ENCODE assay signal across 9 cellular contexts in genomic region chr7:111029141-111029572, GRCh38.
DNase-seq lines count a peak whose midpoint lies in the region; ATAC-seq and TF ChIP-seq lines count a peak whose summit lies in the region.
"Had no signal": no experiment of that assay in that cellular context is flagged by ENCODE, and none has a peak within 500 bp of the region (broad histone marks: within the 10 kb centered on the region; RNA-seq: fewer than 3 reads in every experiment).

No MANE protein-coding gene starts in this region.

- H3K4me3 ChIP-seq in OCI-LY3 (ENCODE audit: low read length) (no peak overlapping the region), liver (ENCODE audit: low read depth in 1 of 3, low read length in 3 of 3) (no peak overlapping the region)

- H3K9ac ChIP-seq in OCI-LY3 (ENCODE audit: low read length) (no peak overlapping the region), liver (ENCODE audit: low read depth in 1 of 2, low read length in 2 of 2) (no peak overlapping the region)

- H3K9me3 ChIP-seq in OCI-LY3 (ENCODE audit: insufficient read depth, low read length) (no peaks in the 10 kb centered on the region), liver (ENCODE audit: control insufficient read depth in 4 of 4, low read length in 3 of 4) (no peaks in the 10 kb centered on the region)

- peak; percentile 36 to 46 for TF ChIP-seq RAD21 in liver (IDR thresholded peaks at IDR 0.05)

- no peak for ATAC-seq in HG02852 (IDR thresholded peaks at IDR 0.05; ENCODE audit: unreplicated experiment)

- H3K79me2 ChIP-seq in OCI-LY3 (ENCODE audit: low read length), result no peaks in the 10 kb centered on the region

- DNase-seq in NCI-H1092 treated with DMSO at 0.1 percent for 48 hours (lab: John Stamatoyannopoulos, UW) (peak; percentile 15), NCI-H1092 (lab: John Stamatoyannopoulos, UW) (no peak), HEK293T (ENCODE audit: extremely low spot score) (peak; percentile 6), cerebellar cortex (ENCODE audit: low spot score) (no peak), H4 (ENCODE audit: low spot score) (no peak)
- DNase-seq: NCI-H1048 had no signal

- no peaks in the 10 kb centered on the region for H4K20me1 ChIP-seq in OCI-LY3 (ENCODE audit: insufficient read depth, low read length)

- CTCF ChIA-PET in HEK293T (lab: Yijun Ruan, JAX), result no interaction called here

- H3K4me1 ChIP-seq in OCI-LY3 (ENCODE audit: low read length) (peaks cover 18% of the 10 kb centered on the region), liver (ENCODE audit: control insufficient read depth in 4 of 4, insufficient read depth in 4 of 4, low read length in 3 of 4) (peaks cover 3 to 16% (median 11%) of the 10 kb centered on the region in 4 donors)

- no peak overlapping the region for H2AFZ ChIP-seq in OCI-LY3 (ENCODE audit: low read depth, low read length)

- H3K27me3 ChIP-seq in OCI-LY3 (ENCODE audit: low read depth, low read length), result no peaks in the 10 kb centered on the region
- no peaks in the 10 kb centered on the region for H3K27me3 ChIP-seq in liver (ENCODE audit: control insufficient read depth in 4 of 4, insufficient read depth in 4 of 4, low read length in 3 of 4)

- POLR2A ChIA-PET in HEK293T (lab: Yijun Ruan, JAX), result no interaction called here

- TF ChIP-seq CTCF in OCI-LY3 (IDR thresholded peaks at IDR 0.05; ENCODE audit: low read depth, low read length), result no peak
- no peak for TF ChIP-seq CTCF in liver (IDR thresholded peaks at IDR 0.05; ENCODE audit: low read depth, low read length, missing input control)

- peak overlapping the region; percentile 36; the same call in 1 of the 2 replicates for H3K4me2 ChIP-seq in OCI-LY3 (ENCODE audit: low read length)

- H3K27ac ChIP-seq in OCI-LY3 (ENCODE audit: low read length), result no peak overlapping the region
- peak overlapping the region; percentile 41 to 55 for H3K27ac ChIP-seq in liver (ENCODE audit: low read depth in 1 of 2, low read length in 2 of 2)

- H3K36me3 ChIP-seq in OCI-LY3 (replicated peaks; ENCODE audit: low read depth, low read length) (no peaks in the 10 kb centered on the region), liver (ENCODE audit: control insufficient read depth in 4 of 4, insufficient read depth in 3 of 4, low read depth in 1 of 4, low read length in 3 of 4) (no peaks in the 10 kb centered on the region)

- WGBS in liver, result 42% methylated on average over 1 of the region's 1 CpG

TF ChIP-seq in HEK293T, 16 proteins besides CTCF, POLR2A, EP300 and RAD21:
- TF ChIP-seq TARDBP (IDR thresholded peaks at IDR 0.05) (no peak), FOXK2 (IDR thresholded peaks at IDR 0.05) (no peak), BHLHE40 (IDR thresholded peaks at IDR 0.05; ENCODE audit: borderline replicate concordance) (no peak), ZNF384 (IDR thresholded peaks at IDR 0.05) (no peak), CTBP1 (IDR thresholded peaks at IDR 0.05; ENCODE audit: borderline replicate concordance) (no peak), HDGF (IDR thresholded peaks at IDR 0.05; ENCODE audit: borderline replicate concordance) (no peak), LEF1 (IDR thresholded peaks at IDR 0.05; ENCODE audit: borderline replicate concordance) (no peak), ARNT (IDR thresholded peaks at IDR 0.05) (no peak), ELF4 (IDR thresholded peaks at IDR 0.05) (no peak), NFRKB (IDR thresholded peaks at IDR 0.05) (no peak), SP1 (IDR thresholded peaks at IDR 0.05) (no peak), FOXM1 (IDR thresholded peaks at IDR 0.05; ENCODE audit: borderline replicate concordance) (no peak), L3MBTL2 (conservative IDR thresholded peaks at IDR 0.05) (no peak), SUZ12 (IDR thresholded peaks at IDR 0.05) (no peak), FOXA1 (IDR thresholded peaks at IDR 0.05) (no peak)
- TF ChIP-seq, protein P1, sequence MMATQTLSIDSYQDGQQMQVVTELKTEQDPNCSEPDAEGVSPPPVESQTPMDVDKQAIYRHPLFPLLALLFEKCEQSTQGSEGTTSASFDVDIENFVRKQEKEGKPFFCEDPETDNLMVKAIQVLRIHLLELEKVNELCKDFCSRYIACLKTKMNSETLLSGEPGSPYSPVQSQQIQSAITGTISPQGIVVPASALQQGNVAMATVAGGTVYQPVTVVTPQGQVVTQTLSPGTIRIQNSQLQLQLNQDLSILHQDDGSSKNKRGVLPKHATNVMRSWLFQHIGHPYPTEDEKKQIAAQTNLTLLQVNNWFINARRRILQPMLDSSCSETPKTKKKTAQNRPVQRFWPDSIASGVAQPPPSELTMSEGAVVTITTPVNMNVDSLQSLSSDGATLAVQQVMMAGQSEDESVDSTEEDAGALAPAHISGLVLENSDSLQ (IDR thresholded peaks at IDR 0.05), result no peak
TF ChIP-seq in HEK293T: peak in this region for 0.

TF ChIP-seq in liver, 16 proteins besides CTCF, POLR2A, EP300 and RAD21:
- TF ChIP-seq, protein P2, sequence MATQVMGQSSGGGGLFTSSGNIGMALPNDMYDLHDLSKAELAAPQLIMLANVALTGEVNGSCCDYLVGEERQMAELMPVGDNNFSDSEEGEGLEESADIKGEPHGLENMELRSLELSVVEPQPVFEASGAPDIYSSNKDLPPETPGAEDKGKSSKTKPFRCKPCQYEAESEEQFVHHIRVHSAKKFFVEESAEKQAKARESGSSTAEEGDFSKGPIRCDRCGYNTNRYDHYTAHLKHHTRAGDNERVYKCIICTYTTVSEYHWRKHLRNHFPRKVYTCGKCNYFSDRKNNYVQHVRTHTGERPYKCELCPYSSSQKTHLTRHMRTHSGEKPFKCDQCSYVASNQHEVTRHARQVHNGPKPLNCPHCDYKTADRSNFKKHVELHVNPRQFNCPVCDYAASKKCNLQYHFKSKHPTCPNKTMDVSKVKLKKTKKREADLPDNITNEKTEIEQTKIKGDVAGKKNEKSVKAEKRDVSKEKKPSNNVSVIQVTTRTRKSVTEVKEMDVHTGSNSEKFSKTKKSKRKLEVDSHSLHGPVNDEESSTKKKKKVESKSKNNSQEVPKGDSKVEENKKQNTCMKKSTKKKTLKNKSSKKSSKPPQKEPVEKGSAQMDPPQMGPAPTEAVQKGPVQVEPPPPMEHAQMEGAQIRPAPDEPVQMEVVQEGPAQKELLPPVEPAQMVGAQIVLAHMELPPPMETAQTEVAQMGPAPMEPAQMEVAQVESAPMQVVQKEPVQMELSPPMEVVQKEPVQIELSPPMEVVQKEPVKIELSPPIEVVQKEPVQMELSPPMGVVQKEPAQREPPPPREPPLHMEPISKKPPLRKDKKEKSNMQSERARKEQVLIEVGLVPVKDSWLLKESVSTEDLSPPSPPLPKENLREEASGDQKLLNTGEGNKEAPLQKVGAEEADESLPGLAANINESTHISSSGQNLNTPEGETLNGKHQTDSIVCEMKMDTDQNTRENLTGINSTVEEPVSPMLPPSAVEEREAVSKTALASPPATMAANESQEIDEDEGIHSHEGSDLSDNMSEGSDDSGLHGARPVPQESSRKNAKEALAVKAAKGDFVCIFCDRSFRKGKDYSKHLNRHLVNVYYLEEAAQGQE (IDR thresholded peaks at IDR 0.05), result peak; percentile 62
- TF ChIP-seq GABPA (IDR thresholded peaks at IDR 0.05 in 1 of 2, conservative IDR thresholded peaks at IDR 0.05 in 1 of 2) (no peak), TAF1 (conservative IDR thresholded peaks at IDR 0.05) (peak; percentile 53), RXRA (IDR thresholded peaks at IDR 0.05) (peak; percentile 85 to 88), ATF3 (IDR thresholded peaks at IDR 0.05) (peak; percentile 49), NR2F2 (IDR thresholded peaks at IDR 0.05) (no peak), EGR1 (IDR thresholded peaks at IDR 0.05; ENCODE audit: low read depth in 2 of 2) (no peak), HNF4A (conservative IDR thresholded peaks at IDR 0.05) (peak; percentile 92), SP1 (IDR thresholded peaks at IDR 0.05) (peak; percentile 87), MAX (IDR thresholded peaks at IDR 0.05) (peak; percentile 47), FOXA2 (IDR thresholded peaks at IDR 0.05) (peak; percentile 33), YY1 (IDR thresholded peaks at IDR 0.05) (peak; percentile 40), FOXA1 (IDR thresholded peaks at IDR 0.05) (no peak), JUND (IDR thresholded peaks at IDR 0.05) (peak in 1 of 2 donors; percentile 64), HNF4G (IDR thresholded peaks at IDR 0.05) (peak; percentile 64)
- TF ChIP-seq, protein P3, sequence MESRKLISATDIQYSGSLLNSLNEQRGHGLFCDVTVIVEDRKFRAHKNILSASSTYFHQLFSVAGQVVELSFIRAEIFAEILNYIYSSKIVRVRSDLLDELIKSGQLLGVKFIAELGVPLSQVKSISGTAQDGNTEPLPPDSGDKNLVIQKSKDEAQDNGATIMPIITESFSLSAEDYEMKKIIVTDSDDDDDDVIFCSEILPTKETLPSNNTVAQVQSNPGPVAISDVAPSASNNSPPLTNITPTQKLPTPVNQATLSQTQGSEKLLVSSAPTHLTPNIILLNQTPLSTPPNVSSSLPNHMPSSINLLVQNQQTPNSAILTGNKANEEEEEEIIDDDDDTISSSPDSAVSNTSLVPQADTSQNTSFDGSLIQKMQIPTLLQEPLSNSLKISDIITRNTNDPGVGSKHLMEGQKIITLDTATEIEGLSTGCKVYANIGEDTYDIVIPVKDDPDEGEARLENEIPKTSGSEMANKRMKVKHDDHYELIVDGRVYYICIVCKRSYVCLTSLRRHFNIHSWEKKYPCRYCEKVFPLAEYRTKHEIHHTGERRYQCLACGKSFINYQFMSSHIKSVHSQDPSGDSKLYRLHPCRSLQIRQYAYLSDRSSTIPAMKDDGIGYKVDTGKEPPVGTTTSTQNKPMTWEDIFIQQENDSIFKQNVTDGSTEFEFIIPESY (IDR thresholded peaks at IDR 0.05), result no peak

Comparison
In these comparisons a context has a peak if more than half of its experiments do, and no peak if none do; other contexts are left out.
1. DNase-seq: peak in NCI-H1092 treated with DMSO at 0.1 percent for 48 hours (single experiment) and HEK293T (single experiment); none in NCI-H1092 (single experiment), cerebellar cortex (single experiment) and H4 (single experiment).